8 cellular contexts compared by ENCODE assay signal in genomic region chr2:234950730-234951385, GRCh38. TPM values are rescaled to one million over a fixed set of nuclear protein-coding genes. Genes with fewer than 3 reads are reported as not detected.
DNase-seq lines count a peak whose midpoint lies in the region; ATAC-seq and TF ChIP-seq lines count a peak whose summit lies in the region.

No MANE protein-coding gene starts in this region.

- H3K4me3 Mint-ChIP-seq in CD8-positive, alpha-beta T cell, result peak overlapping the region; percentile 82
- peak overlapping the region; percentile 84 for H3K4me3 Mint-ChIP-seq in activated B cell treated with CpG ODN at 0.5 μM for 24 hours
- peak overlapping the region; percentile 79 for H3K4me3 Mint-ChIP-seq in osteocyte (ENCODE audit: unreplicated experiment)

- ATAC-seq in CD8-positive, alpha-beta T cell, result no peak
- ATAC-seq in activated B cell treated with CpG ODN at 0.5 μM for 24 hours (ENCODE audit: low read depth), result no peak
- peak; percentile 27 for ATAC-seq in Right ventricle myocardium inferior
- no peak for ATAC-seq in HG03159 (IDR thresholded peaks at IDR 0.05; ENCODE audit: unreplicated experiment)
- ATAC-seq in HG03108 (IDR thresholded peaks at IDR 0.05; ENCODE audit: unreplicated experiment), result no peak

- H3K27ac Mint-ChIP-seq in CD8-positive, alpha-beta T cell, result no peak overlapping the region
- H3K27ac Mint-ChIP-seq in activated B cell treated with CpG ODN at 0.5 μM for 24 hours, result peak overlapping the region; percentile 30
- H3K27ac Mint-ChIP-seq in osteocyte (ENCODE audit: unreplicated experiment), result peak overlapping the region; percentile 96

- H3K27me3 Mint-ChIP-seq in CD8-positive, alpha-beta T cell (ENCODE audit: low read depth), result peaks cover 75% of the 10 kb centered on the region
- H3K27me3 Mint-ChIP-seq in activated B cell treated with CpG ODN at 0.5 μM for 24 hours, result peaks cover 58% of the 10 kb centered on the region
- H3K27me3 Mint-ChIP-seq in osteocyte (ENCODE audit: unreplicated experiment), result no peaks in the 10 kb centered on the region

- no peaks in the 10 kb centered on the region for H3K36me3 Mint-ChIP-seq in CD8-positive, alpha-beta T cell
- no peaks in the 10 kb centered on the region for H3K36me3 Mint-ChIP-seq in activated B cell treated with CpG ODN at 0.5 μM for 24 hours (ENCODE audit: low read depth)
- no peaks in the 10 kb centered on the region for H3K36me3 Mint-ChIP-seq in osteocyte (ENCODE audit: unreplicated experiment)

- H3K9me3 ChIP-seq in CD8-positive, alpha-beta T cell (ENCODE audit: low read length), result no peaks in the 10 kb centered on the region
- peaks cover 5% of the 10 kb centered on the region for H3K9me3 ChIP-seq in WERI-Rb-1 (ENCODE audit: severe bottlenecking)

- CTCF ChIA-PET in CD8-positive, alpha-beta T cell (lab: Charles Lee), result no interaction called here
- CTCF ChIA-PET in activated B cell treated with CpG ODN at 0.5 μM for 24 hours (lab: Charles Lee), result interaction anchor here (0.9 kb wide), 1 partner anchor 44 kb away, joined by 3 read pairs; no protein-coding TSS in a partner anchor

- no peak overlapping the region for H3K4me3 ChIP-seq in CD8-positive, alpha-beta T cell (ENCODE audit: low read depth, low read length)
- no peak overlapping the region for H3K4me3 ChIP-seq in WERI-Rb-1 (ENCODE audit: low read depth, low read length)

- H3K27ac ChIP-seq in CD8-positive, alpha-beta T cell (ENCODE audit: low read depth, low read length), result no peak overlapping the region
- no peak overlapping the region for H3K27ac ChIP-seq in WERI-Rb-1

- no peak for TF ChIP-seq CTCF in CD8-positive, alpha-beta T cell (IDR thresholded peaks at IDR 0.05)
- TF ChIP-seq CTCF in activated B cell treated with CpG ODN at 0.5 μM for 24 hours (IDR thresholded peaks at IDR 0.05) (no peak), osteocyte (IDR thresholded peaks at IDR 0.05) (no peak), WERI-Rb-1 (IDR thresholded peaks at IDR 0.05; ENCODE audit: low read depth, low read length) (no peak)

- H3K4me1 ChIP-seq in CD8-positive, alpha-beta T cell (ENCODE audit: insufficient read depth, low read length), result peaks cover 5% of the 10 kb centered on the region

- H3K9me3 Mint-ChIP-seq in CD8-positive, alpha-beta T cell, result no peaks in the 10 kb centered on the region
- H3K9me3 Mint-ChIP-seq in activated B cell treated with CpG ODN at 0.5 μM for 24 hours (no peaks in the 10 kb centered on the region), osteocyte (ENCODE audit: unreplicated experiment) (no peaks in the 10 kb centered on the region)

- intact Hi-C loops in CD8-positive, alpha-beta T cell (cut with DNase I, micrococcal nuclease), result no loop called here
- intact Hi-C loops in activated B cell treated with CpG ODN at 0.5 μM for 24 hours (cut with micrococcal nuclease), result loop anchor here (5.0 kb wide), 2 partner anchors 96 to 399 kb away; no protein-coding TSS in a partner anchor
- intact Hi-C loops in Right ventricle myocardium inferior (cut with DNase I), result loop anchor here (1.0 to 5.0 kb wide), 3 partner anchors 69 to 269 kb away; no protein-coding TSS in a partner anchor

- DNase-seq in CD8-positive, alpha-beta T cell, result no peak
- DNase-seq in activated B cell treated with CpG ODN at 0.5 μM for 24 hours, result no peak
- DNase-seq in Right ventricle myocardium inferior (ENCODE audit: missing footprints), result no peak
- no peak for DNase-seq in osteocyte (ENCODE audit: extremely low spot score, unreplicated experiment)
- no peak for DNase-seq in activated gamma-delta T cell treated with Interleukin-2 at 50 U/mL for 16 hours
- DNase-seq in WERI-Rb-1, result no peak

- POLR2A ChIA-PET in CD8-positive, alpha-beta T cell (lab: Charles Lee), result no interaction called here
- POLR2A ChIA-PET in activated B cell treated with CpG ODN at 0.5 μM for 24 hours (lab: Charles Lee), result no interaction called here

- no peaks in the 10 kb centered on the region for H3K36me3 ChIP-seq in CD8-positive, alpha-beta T cell (ENCODE audit: insufficient read depth, low read length)
- H3K36me3 ChIP-seq in WERI-Rb-1, result peaks cover 26% of the 10 kb centered on the region

- peaks cover 11% of the 10 kb centered on the region for H3K27me3 ChIP-seq in CD8-positive, alpha-beta T cell (ENCODE audit: insufficient read depth, low read length)
- H3K27me3 ChIP-seq in WERI-Rb-1 (ENCODE audit: insufficient read depth, low read depth, severe bottlenecking), result no peaks in the 10 kb centered on the region

- H3K4me1 Mint-ChIP-seq in CD8-positive, alpha-beta T cell (ENCODE audit: low read depth), result peaks cover 8% of the 10 kb centered on the region
- H3K4me1 Mint-ChIP-seq in activated B cell treated with CpG ODN at 0.5 μM for 24 hours (peaks cover 15% of the 10 kb centered on the region), osteocyte (ENCODE audit: unreplicated experiment) (peaks cover 53% of the 10 kb centered on the region)

RNA-seq across cellular contexts. Expression of gene SH3BP4, which starts 1.0 kb away (rescaled TPM):
- total RNA-seq in CD8-positive, alpha-beta T cell, result under 1 TPM; 0.22 TPM
- total RNA-seq in activated B cell treated with CpG ODN at 0.5 μM for 24 hours, result 0.76 and 1.1 TPM in 2 replicates
- total RNA-seq in Right ventricle myocardium inferior, result 9.3 TPM
- 60.1 and 62.1 TPM in 2 replicates for total RNA-seq in osteocyte

Comparison
In these comparisons a context has a peak if more than half of its experiments do, and no peak if none do; other contexts are left out.
1. intact Hi-C loops: an anchor here in activated B cell treated with CpG ODN at 0.5 μM for 24 hours (5.0 kb wide) and Right ventricle myocardium inferior (1.0 to 5.0 kb wide); none called in CD8-positive, alpha-beta T cell.